In genomic region chr14:73814158-73814557, GRCh38 we compare ENCODE assay signal across 1 cellular context.
TF ChIP-seq lines count a peak whose summit lies in the region.

No MANE protein-coding gene starts in this region.

TF ChIP-seq in K562, 482 proteins besides CTCF, POLR2A, EP300 and RAD21 (continued from another document):
- TF ChIP-seq, protein P1, sequence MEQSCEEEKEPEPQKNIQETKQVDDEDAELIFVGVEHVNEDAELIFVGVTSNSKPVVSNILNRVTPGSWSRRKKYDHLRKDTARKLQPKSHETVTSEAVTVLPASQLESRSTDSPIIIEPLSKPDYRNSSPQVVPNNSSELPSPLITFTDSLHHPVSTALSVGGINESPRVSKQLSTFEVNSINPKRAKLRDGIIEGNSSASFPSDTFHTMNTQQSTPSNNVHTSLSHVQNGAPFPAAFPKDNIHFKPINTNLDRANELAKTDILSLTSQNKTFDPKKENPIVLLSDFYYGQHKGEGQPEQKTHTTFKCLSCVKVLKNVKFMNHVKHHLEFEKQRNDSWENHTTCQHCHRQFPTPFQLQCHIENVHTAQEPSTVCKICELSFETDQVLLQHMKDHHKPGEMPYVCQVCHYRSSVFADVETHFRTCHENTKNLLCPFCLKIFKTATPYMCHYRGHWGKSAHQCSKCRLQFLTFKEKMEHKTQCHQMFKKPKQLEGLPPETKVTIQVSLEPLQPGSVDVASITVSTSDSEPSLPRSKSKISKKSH (CRISPR knock-in tag; IDR thresholded peaks at IDR 0.05) = no peak
TF ChIP-seq in K562: peak in this region for 0.
